ENCODE assay signal across 12 cellular contexts in the genomic region with DNA sequence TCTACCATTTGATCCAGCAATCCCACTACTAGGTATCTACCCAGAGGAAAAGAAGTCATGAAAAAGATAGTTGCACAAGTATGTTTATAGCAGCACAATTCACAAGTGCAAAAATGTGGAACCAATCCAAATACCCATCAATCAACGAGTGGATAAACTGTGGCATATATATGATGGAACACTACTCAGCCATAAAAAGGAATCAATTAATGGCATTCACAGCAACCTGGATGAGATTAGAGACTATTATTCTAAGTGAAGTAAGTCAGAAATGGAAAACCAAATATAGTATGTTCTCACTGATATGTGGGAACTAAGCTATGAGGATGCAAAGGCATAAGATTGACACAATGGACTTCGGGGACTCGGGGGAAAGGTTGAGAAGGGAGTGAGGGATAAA. TPM values are rescaled to one million over a fixed set of nuclear protein-coding genes. Genes with fewer than 3 reads are reported as not detected.
DNase-seq lines count a peak whose midpoint lies in the region; ATAC-seq, FAIRE-seq and TF ChIP-seq lines count a peak whose summit lies in the region.
"Not testable (repeated sequence)": the region's sequence is repeated elsewhere in the genome, so short reads cannot be mapped to it uniquely, and the experiment has no call there.
"Had no signal": no experiment of that assay in that cellular context is flagged by ENCODE, and none has a peak within 500 bp of the region (broad histone marks: within the 10 kb centered on the region; RNA-seq: fewer than 3 reads in every experiment).

No MANE protein-coding gene starts in this region.

- TF ChIP-seq CTCF in AG04449 (IDR thresholded peaks at IDR 0.05; ENCODE audit: insufficient read depth, low read length, missing control alignments); HEK293 (tag by site-specific recombination; IDR thresholded peaks at IDR 0.05); OCI-LY1 (IDR thresholded peaks at IDR 0.05; ENCODE audit: low read length); GM12878 (IDR thresholded peaks at IDR 0.05 in 2 of 3, conservative IDR thresholded peaks at IDR 0.05 in 1 of 3; ENCODE audit: control insufficient read depth in 2 of 3, extremely low read depth in 1 of 3, insufficient read depth in 1 of 3, low read depth in 3 of 3, low read length in 3 of 3); epithelial cell of proximal tubule (conservative IDR thresholded peaks at IDR 0.05; ENCODE audit: low read depth, low read length); neural progenitor cell (IDR thresholded peaks at IDR 0.05); smooth muscle cell (IDR thresholded peaks at IDR 0.05; ENCODE audit: borderline replicate concordance, insufficient read depth, poor library complexity, severe bottlenecking): not testable (repeated sequence)

- H2AFZ ChIP-seq in OCI-LY1 (ENCODE audit: low read length); GM12878 (ENCODE audit: control insufficient read depth, low read depth, low read length); neural progenitor cell (replicated peaks); smooth muscle cell (ENCODE audit: low read depth): not testable (repeated sequence)

- peak overlapping the region; percentile 90 for H3K4me2 ChIP-seq in OCI-LY1 (ENCODE audit: low read length)
- peak overlapping the region; percentile 95 for H3K4me2 ChIP-seq in GM12878 (ENCODE audit: control insufficient read depth, insufficient read depth)
- peak overlapping the region; percentile 87 for H3K4me2 ChIP-seq in neural progenitor cell
- peak overlapping the region; percentile 89 for H3K4me2 ChIP-seq in smooth muscle cell

- H4K20me1 ChIP-seq in OCI-LY1 (ENCODE audit: insufficient read depth, low read length); GM12878 (ENCODE audit: control insufficient read depth, insufficient read depth); neural progenitor cell (ENCODE audit: low read depth): not testable (repeated sequence)
- peaks cover 20% of the 10 kb centered on the region for H4K20me1 ChIP-seq in smooth muscle cell (ENCODE audit: low read depth)

- not testable (repeated sequence) for ATAC-seq in GM12878

- not testable (repeated sequence) for H3K27me3 Mint-ChIP-seq in neural progenitor cell (ENCODE audit: insufficient read depth, low read depth)

- peak overlapping the region; percentile 99 for H3K4me3 Mint-ChIP-seq in neural progenitor cell

- H3K27me3 ChIP-seq in OCI-LY1 (ENCODE audit: insufficient read depth, low read length); GM12878 (replicated peaks in 1 of 2; ENCODE audit: control insufficient read depth in 2 of 2, insufficient read depth in 2 of 2, low read length in 1 of 2); iPS-20b (ENCODE audit: insufficient read depth, low read length); neural progenitor cell; smooth muscle cell (ENCODE audit: low read depth): not testable (repeated sequence)

- H3K4me1 Mint-ChIP-seq in neural progenitor cell: not testable (repeated sequence)

- RAD21 ChIA-PET in GM12878 (lab: Charles Lee; ENCODE audit: unreplicated experiment): interaction anchor here (0.8 to 1.8 kb wide), 2 partner anchors 7 to 32 kb away, joined by 3 to 7 read pairs; no protein-coding TSS in a partner anchor

- TF ChIP-seq POLR2A in GM12878 (IDR thresholded peaks at IDR 0.05; ENCODE audit: low read depth, low read length): not testable (repeated sequence)

- SMC1A ChIA-PET in GM12878 (lab: Charles Lee; ENCODE audit: uncharacterized antibody, unreplicated experiment): interaction anchor here (1.0 to 2.0 kb wide), 3 partner anchors 9 to 29 kb away, joined by 3 to 11 read pairs (median 3); no protein-coding TSS in a partner anchor

- peaks cover 30% of the 10 kb centered on the region for H3K9me3 Mint-ChIP-seq in neural progenitor cell

- 89% methylated on average over 3 of the region's 3 CpGs for WGBS in GM12878 (ENCODE audit: insufficient coverage, insufficient replicate concordance, low lambda C conversion rate, missing lambda C conversion rate)
- 96% methylated on average over 3 of the region's 3 CpGs for WGBS in smooth muscle cell (ENCODE audit: low lambda C conversion rate)

- FAIRE-seq in GM12878 (lab: Jason Lieb, UNC): not testable (repeated sequence)

- not testable (repeated sequence) for H3K9me3 ChIP-seq in HEK293 (ENCODE audit: control insufficient read depth, insufficient read depth, low read depth, low read length); OCI-LY1 (ENCODE audit: low read length); GM12878 (replicated peaks; ENCODE audit: control insufficient read depth, insufficient read depth, low read length); iPS-20b (ENCODE audit: insufficient read depth, low read depth, low read length); neural progenitor cell (ENCODE audit: low read depth); smooth muscle cell (replicated peaks; ENCODE audit: low read depth)

- TF ChIP-seq RAD21 in GM12878 (IDR thresholded peaks at IDR 0.05; ENCODE audit: insufficient read depth, low read depth, low read length): not testable (repeated sequence)

- H3K4me3 ChIP-seq in AG04449 (ENCODE audit: low read depth, low read length) (peak overlapping the region; percentile 99; the same call in 1 of the 2 replicates), OCI-LY1 (ENCODE audit: low read depth, low read length, poor library complexity, severe bottlenecking) (peak overlapping the region; percentile 77), GM12878 (peak overlapping the region; percentile 90; the same call in 1 of the 2 replicates), epithelial cell of proximal tubule (ENCODE audit: low read depth, low read length) (peak overlapping the region; percentile 90), iPS-20b (ENCODE audit: low read length) (peak overlapping the region; percentile 97), neural progenitor cell (peak overlapping the region; percentile 88), smooth muscle cell (peak overlapping the region; percentile 74)
- not testable (repeated sequence) for H3K4me3 ChIP-seq in HEK293 (ENCODE audit: low read depth, low read length)

- CTCF ChIA-PET in AG04449 (lab: Yijun Ruan, JAX): interaction anchor here (1.6 to 1.7 kb wide), 2 partner anchors 33 to 766 kb away, joined by 3 to 9 read pairs; no protein-coding TSS in a partner anchor
- CTCF ChIA-PET in HEK293 (lab: Yijun Ruan, JAX): not testable (repeated sequence)
- CTCF ChIA-PET in GM12878 (lab: Yijun Ruan, JAX): interaction anchor here (0.7 to 2.2 kb wide), 4 partner anchors 10 to 79 kb away, joined by 3 to 9 read pairs (median 6); no protein-coding TSS in a partner anchor

- not testable (repeated sequence) for H3K9me2 ChIP-seq in OCI-LY1 (ENCODE audit: low read depth, low read length)

- not testable (repeated sequence) for H3K9ac ChIP-seq in OCI-LY1 (ENCODE audit: low read length); GM12878 (ENCODE audit: control insufficient read depth, insufficient read depth, low read length); iPS-20b (ENCODE audit: low read depth, low read length); neural progenitor cell; smooth muscle cell (ENCODE audit: low read depth)

- H3K4me1 ChIP-seq in HEK293 (ENCODE audit: control insufficient read depth, insufficient read depth, low read length); GM12878 (ENCODE audit: control insufficient read depth, insufficient read depth, low read length); iPS-20b (ENCODE audit: insufficient read depth, low read length); neural progenitor cell; smooth muscle cell (ENCODE audit: low read depth): not testable (repeated sequence)
- H3K4me1 ChIP-seq in OCI-LY1 (ENCODE audit: insufficient read depth, low read length, severe bottlenecking): peaks cover 10% of the 10 kb centered on the region

- intact Hi-C loops in GM12878 (cut with micrococcal nuclease; ENCODE audit: unreplicated experiment): not testable (repeated sequence)

- not testable (repeated sequence) for H3K27ac Mint-ChIP-seq in neural progenitor cell

- H3K36me3 Mint-ChIP-seq in neural progenitor cell: peaks cover 19% of the 10 kb centered on the region

- POLR2A ChIA-PET in AG04449 (lab: Yijun Ruan, JAX); GM12878 (lab: Charles Lee): not testable (repeated sequence)
- POLR2A ChIA-PET in HEK293 (lab: Yijun Ruan, JAX): interaction anchor here (1.7 to 1.9 kb wide), 2 partner anchors 10 to 39 kb away, joined by 6 to 14 read pairs; no protein-coding TSS in a partner anchor

- H3K79me2 ChIP-seq in OCI-LY1 (ENCODE audit: insufficient read depth, low read length): peaks cover 18% of the 10 kb centered on the region
- peaks cover 15% of the 10 kb centered on the region for H3K79me2 ChIP-seq in GM12878 (ENCODE audit: control insufficient read depth, insufficient read depth, low read length)
- peaks cover 58% of the 10 kb centered on the region for H3K79me2 ChIP-seq in neural progenitor cell (ENCODE audit: low read depth)
- H3K79me2 ChIP-seq in smooth muscle cell (ENCODE audit: low read depth): peaks cover 50% of the 10 kb centered on the region

- not testable (repeated sequence) for H3F3A ChIP-seq in OCI-LY1 (ENCODE audit: insufficient read depth, low read length); neural progenitor cell (ENCODE audit: low read depth); smooth muscle cell (ENCODE audit: low read depth)

- in situ Hi-C loops in GM12878 (cut with MboI): not testable (repeated sequence)

- H3K27ac ChIP-seq in HEK293 (ENCODE audit: extremely low read depth, low read depth, low read length); OCI-LY1 (ENCODE audit: low read depth, low read length, poor library complexity, severe bottlenecking); GM12878 (ENCODE audit: control insufficient read depth, insufficient read depth); iPS-20b (ENCODE audit: low read length); neural progenitor cell; smooth muscle cell (ENCODE audit: low read depth): not testable (repeated sequence)

- not testable (repeated sequence) for DNase-seq in AG04449 (ENCODE audit: low read depth, low spot score); GM12878 (ENCODE audit: low read depth, low spot score); epithelial cell of proximal tubule (ENCODE audit: low read depth); neural progenitor cell (ENCODE audit: low spot score); smooth muscle cell (lab: John Stamatoyannopoulos, UW; ENCODE audit: unreplicated experiment)

- not testable (repeated sequence) for TF ChIP-seq EP300 in GM12878 (IDR thresholded peaks at IDR 0.05; ENCODE audit: borderline replicate concordance in 1 of 2, control insufficient read depth in 1 of 2, low read depth in 2 of 2, low read length in 2 of 2)

- BruUV-seq in GM12878 (replicated peaks; lab: Mats Ljungman, UMichigan): not testable (repeated sequence)

- H3K36me3 ChIP-seq in HEK293 (ENCODE audit: control insufficient read depth in 2 of 2, insufficient read depth in 1 of 2, low read length in 2 of 2); OCI-LY1 (ENCODE audit: insufficient read depth, low read length); GM12878 (ENCODE audit: control insufficient read depth in 2 of 2, insufficient read depth in 2 of 2, low read length in 1 of 2); iPS-20b (ENCODE audit: insufficient read depth, low read depth, low read length); neural progenitor cell; smooth muscle cell (ENCODE audit: low read depth): not testable (repeated sequence)

RNA-seq across cellular contexts. Expression of a gene that starts 1.3 kb away (rescaled TPM):
- total RNA-seq in GM12878 (2013; cell fraction: nucleolus; rRNA removed): 225 and 233 TPM in 2 replicates
- 27.4 and 28.0 TPM in 2 replicates for total RNA-seq in GM12878 (2014; rRNA removed)
- 29.0 and 32.2 TPM in 2 replicates for total RNA-seq in GM12878 (2014; rRNA removed; fragmentation: Illumina TruSeq; extraction: Trizol)
- 17.8 and 17.9 TPM in 2 replicates for total RNA-seq in GM12878 (2021)
- 2.0 TPM for polyA plus RNA-seq in GM12878 (2011; ENCODE audit: low read depth)
- polyA plus RNA-seq in GM12878 (2011; rRNA removed): 24.8 and 48.5 TPM in 2 replicates
- polyA plus RNA-seq in GM12878 (2011; cell fraction: cytosol; rRNA removed): 5.2 and 6.0 TPM in 2 replicates
- 60.0 and 60.1 TPM in 2 replicates for polyA plus RNA-seq in GM12878 (2011; cell fraction: nucleus; rRNA removed)
- polyA plus RNA-seq in GM12878 (2012): 5.4 and 7.4 TPM in 2 replicates
- 16.7 and 22.6 TPM in 2 replicates for polyA plus RNA-seq in GM12878 (2014; fragmentation: Illumina TruSeq; extraction: Trizol)
- 1 to 10 TPM; 4.9 to 6.3 TPM for polyA plus RNA-seq in GM12878 (2014; fragmentation: Nextera tagmentation; extraction: Ambion mirVana)
- polyA plus RNA-seq in GM12878 (2014; rRNA removed): 16.7 and 19.8 TPM in 2 replicates
- polyA plus RNA-seq in GM12878 (2016; fragmentation: Nextera tagmentation; extraction: Ambion mirVana): 10 to 100 TPM; 12.7 to 14.0 TPM
- polyA minus RNA-seq in GM12878 (2011; rRNA and poly(A)+ RNA removed): 33.5 and 36.2 TPM in 2 replicates
- polyA minus RNA-seq in GM12878 (2011; cell fraction: cytosol; rRNA and poly(A)+ RNA removed): 4.1 and 13.4 TPM in 2 replicates
- polyA minus RNA-seq in GM12878 (2011; cell fraction: nucleus; rRNA and poly(A)+ RNA removed): 149 and 238 TPM in 2 replicates
- total RNA-seq in epithelial cell of proximal tubule: 17.4 and 20.1 TPM in 2 replicates
- 58.9 and 70.4 TPM in 2 replicates for total RNA-seq in neural progenitor cell (ENCODE audit: low replicate concordance)
- total RNA-seq in smooth muscle cell: 67.2 and 103 TPM in 2 replicates
- 26.8 and 27.4 TPM in 2 replicates for polyA plus RNA-seq in smooth muscle cell
- total RNA-seq: activated CD8-positive, alpha-beta T cell treated with anti-CD3 and anti-CD28 coated beads, Interleukin-2, amount 10 ng/mL, durations not matched to agents 7 days and 5 days had no signal

RNA-seq across cellular contexts. Expression of a gene that starts 38.0 kb away (rescaled TPM):
- not detected in 2 replicates for total RNA-seq in GM12878 (2013; cell fraction: nucleolus; rRNA removed)
- not detected in 2 replicates for total RNA-seq in GM12878 (2014; rRNA removed)
- total RNA-seq in GM12878 (2014; rRNA removed; fragmentation: Illumina TruSeq; extraction: Trizol): not detected in 2 replicates
- total RNA-seq in GM12878 (2021): not detected in 2 replicates
- not detected for polyA plus RNA-seq in GM12878 (2011; ENCODE audit: low read depth)
- 2.9 and 3.9 TPM in 2 replicates for polyA plus RNA-seq in GM12878 (2011; rRNA removed)
- polyA plus RNA-seq in GM12878 (2011; cell fraction: cytosol; rRNA removed): 1.5 and 1.9 TPM in 2 replicates
- polyA plus RNA-seq in GM12878 (2011; cell fraction: nucleus; rRNA removed): 3.5 and 6.4 TPM in 2 replicates
- not detected in 2 replicates for polyA plus RNA-seq in GM12878 (2012)
- polyA plus RNA-seq in GM12878 (2014; fragmentation: Illumina TruSeq; extraction: Trizol): under 0.01 TPM in 1 of 2 replicates, not detected in the other
- not detected for polyA plus RNA-seq in GM12878 (2014; fragmentation: Nextera tagmentation; extraction: Ambion mirVana)
- not detected in 2 replicates for polyA plus RNA-seq in GM12878 (2014; rRNA removed)
- not detected for polyA plus RNA-seq in GM12878 (2016; fragmentation: Nextera tagmentation; extraction: Ambion mirVana)
- 3.2 and 3.6 TPM in 2 replicates for polyA minus RNA-seq in GM12878 (2011; rRNA and poly(A)+ RNA removed)
- polyA minus RNA-seq in GM12878 (2011; cell fraction: cytosol; rRNA and poly(A)+ RNA removed): 1.2 and 1.3 TPM in 2 replicates
- polyA minus RNA-seq in GM12878 (2011; cell fraction: nucleus; rRNA and poly(A)+ RNA removed): 2.3 and 2.7 TPM in 2 replicates
- 0.07 and 0.29 TPM in 2 replicates for total RNA-seq in epithelial cell of proximal tubule
- total RNA-seq in neural progenitor cell (ENCODE audit: low replicate concordance): 0.31 and 0.39 TPM in 2 replicates
- 0.09 and 0.18 TPM in 2 replicates for total RNA-seq in smooth muscle cell
- polyA plus RNA-seq in smooth muscle cell: not detected in 2 replicates
- total RNA-seq: activated CD8-positive, alpha-beta T cell treated with anti-CD3 and anti-CD28 coated beads, Interleukin-2, amount 10 ng/mL, durations not matched to agents 7 days and 5 days; activated naive CD8-positive, alpha-beta T cell treated with anti-CD3 and anti-CD28 coated beads, Interleukin-2, amount 10 ng/mL, durations not matched to agents 7 days and 5 days; esophagus mucosa; T-helper 17 cell had no signal
